In genomic region chr18:79857082-79857661, GRCh38 we compare ENCODE assay signal across 9 cellular contexts.
DNase-seq lines count a peak whose midpoint lies in the region; ATAC-seq and TF ChIP-seq lines count a peak whose summit lies in the region.
"Had no signal": no experiment of that assay in that cellular context is flagged by ENCODE, and none has a peak within 500 bp of the region (broad histone marks: within the 10 kb centered on the region; RNA-seq: fewer than 3 reads in every experiment).

No MANE protein-coding gene starts in this region.

- CTCF ChIA-PET in HEK293 (lab: Yijun Ruan, JAX), result no interaction called here

- no peak for ATAC-seq in HG03460 (IDR thresholded peaks at IDR 0.05; ENCODE audit: unreplicated experiment)
- ATAC-seq in GM19328 (IDR thresholded peaks at IDR 0.05; ENCODE audit: unreplicated experiment), result no peak

- TF ChIP-seq CTCF in HEK293 (tag by site-specific recombination; IDR thresholded peaks at IDR 0.05), result no peak

- H3K27ac ChIP-seq in ACC112 (ENCODE audit: low read depth, low read length), result no peak overlapping the region
- H3K27ac ChIP-seq in HEK293 (ENCODE audit: extremely low read depth, low read depth, low read length), result no peak overlapping the region

- POLR2A ChIA-PET in HEK293 (lab: Yijun Ruan, JAX), result no interaction called here

- peak; percentile 61 for DNase-seq in astrocyte of the hippocampus (ENCODE audit: low read depth, low spot score)
- DNase-seq in iPS-NIHi11 (ENCODE audit: low spot score), result peak; percentile 55
- DNase-seq in COR-L47 (lab: John Stamatoyannopoulos, UW), result no peak
- DNase-seq in NAMALWA (ENCODE audit: low spot score), result no peak
- DNase-seq: activated T-cell treated with anti-CD3 and anti-CD28 coated beads, Interleukin-2, amount 50 U/mL, for 1 hour had no signal

- H3K27me3 ChIP-seq in ACC112 (ENCODE audit: insufficient read depth, low read length), result peaks cover 7% of the 10 kb centered on the region; the same call in 1 of the 2 replicates

- peak overlapping the region; percentile 70 for H2AFZ ChIP-seq in ACC112 (ENCODE audit: low read length, unreplicated experiment)

- no peaks in the 10 kb centered on the region for H3K9me3 ChIP-seq in HEK293 (ENCODE audit: control insufficient read depth, insufficient read depth, low read depth, low read length)

- H3K36me3 ChIP-seq in ACC112 (ENCODE audit: insufficient read depth, low read length) (no peaks in the 10 kb centered on the region), HEK293 (ENCODE audit: control insufficient read depth in 2 of 2, insufficient read depth in 1 of 2, low read length in 2 of 2) (no peaks in the 10 kb centered on the region)

- H3K79me2 ChIP-seq in ACC112 (ENCODE audit: control insufficient read depth, insufficient read depth, low read length, unreplicated experiment), result no peaks in the 10 kb centered on the region

- H3K4me3 ChIP-seq in ACC112 (ENCODE audit: low read depth, low read length), result 0 out of 2 replicates have a peak overlapping the region, but pooled peaks have one; percentile 24
- H3K4me3 ChIP-seq in HEK293 (ENCODE audit: low read depth, low read length), result no peak overlapping the region

- H3K4me1 ChIP-seq in ACC112 (ENCODE audit: control insufficient read depth, insufficient read depth, low read length, unreplicated experiment), result no peaks in the 10 kb centered on the region
- no peaks in the 10 kb centered on the region for H3K4me1 ChIP-seq in HEK293 (ENCODE audit: control insufficient read depth, insufficient read depth, low read length)

TF ChIP-seq in HEK293, 187 proteins besides CTCF, POLR2A, EP300 and RAD21:
- no peak for TF ChIP-seq AEBP2 (tag by site-specific recombination; IDR thresholded peaks at IDR 0.05; ENCODE audit: borderline replicate concordance)
- peak; percentile 87 for TF ChIP-seq GLIS1 (tag by site-specific recombination; IDR thresholded peaks at IDR 0.05)
- TF ChIP-seq ZFHX2 (tag by site-specific recombination; conservative IDR thresholded peaks at IDR 0.05), result peak; percentile 38; the same call in 1 of the 2 replicates
- TF ChIP-seq KLF9 (tag by site-specific recombination; IDR thresholded peaks at IDR 0.05; ENCODE audit: low read depth), result 0 out of 2 replicates have a peak, but pooled peaks have one; percentile 35

Comparison
In these comparisons a context has a peak if more than half of its experiments do, and no peak if none do; other contexts are left out.
1. DNase-seq: peak in astrocyte of the hippocampus (single experiment) and iPS-NIHi11 (single experiment); none in COR-L47 (single experiment) and NAMALWA (single experiment).